In genomic region chr4:80035336-80035735, GRCh38 we compare ENCODE assay signal across 10 cellular contexts. TPM values are rescaled to one million over a fixed set of nuclear protein-coding genes. Genes with fewer than 3 reads are reported as not detected.
A peak's percentile ranks its signal among the peaks of the same experiment; 100 is the strongest.
DNase-seq lines count a peak whose midpoint lies in the region; ATAC-seq and TF ChIP-seq lines count a peak whose summit lies in the region.
"Had no signal": no experiment of that assay in that cellular context is flagged by ENCODE, and none has a peak within 500 bp of the region (broad histone marks: within the 10 kb centered on the region; RNA-seq: fewer than 3 reads in every experiment).

No MANE protein-coding gene starts in this region.

- H3K36me3 ChIP-seq in WERI-Rb-1 (peaks cover 11% of the 10 kb centered on the region), mucosa of rectum (ENCODE audit: control insufficient read depth in 2 of 2, insufficient read depth in 2 of 2, low read length in 2 of 2) (peaks cover 17 to 28% of the 10 kb centered on the region in 2 donors)

- H3K9me3 ChIP-seq in WERI-Rb-1 (ENCODE audit: severe bottlenecking) (no peaks in the 10 kb centered on the region), mucosa of rectum (ENCODE audit: control insufficient read depth in 2 of 2, low read length in 2 of 2) (no peaks in the 10 kb centered on the region)

- DNase-seq in DMS153 (lab: John Stamatoyannopoulos, UW) = peak; percentile 55
- no peak for DNase-seq in DMS153 treated with DMSO at 0.1 percent for 48 hours (lab: John Stamatoyannopoulos, UW; ENCODE audit: unreplicated experiment)
- peak; percentile 21 for DNase-seq in WERI-Rb-1
- no peak for DNase-seq in DMS 273 treated with DMSO at 0.1 percent for 48 hours (lab: John Stamatoyannopoulos, UW)
- DNase-seq in NCI-H187 treated with DMSO at 0.1 percent for 48 hours (lab: John Stamatoyannopoulos, UW) = no peak
- DNase-seq in foreskin keratinocyte = no peak
- DNase-seq: NCI-H2171 had no signal

- no peak overlapping the region for H3K9ac ChIP-seq in mucosa of rectum (ENCODE audit: low read depth in 1 of 2, low read length in 2 of 2)

- H3K27ac ChIP-seq in WERI-Rb-1 (no peak overlapping the region), mucosa of rectum (ENCODE audit: low read depth in 2 of 2, low read length in 2 of 2) (peak overlapping the region; percentile 39 to 63), foreskin keratinocyte (no peak overlapping the region)
- H3K27ac ChIP-seq: 22Rv1 had no signal

- ATAC-seq in HG03175 (IDR thresholded peaks at IDR 0.05; ENCODE audit: unreplicated experiment) = peak; percentile 84
- no peak for ATAC-seq in foreskin keratinocyte

- H3K4me3 ChIP-seq in WERI-Rb-1 (ENCODE audit: low read depth, low read length) (no peak overlapping the region), mucosa of rectum (ENCODE audit: low read length in 2 of 2) (peak overlapping the region in 1 of 2 donors; percentile 1)

- H3K27me3 ChIP-seq in WERI-Rb-1 (ENCODE audit: insufficient read depth, low read depth, severe bottlenecking) (no peaks in the 10 kb centered on the region), mucosa of rectum (ENCODE audit: control insufficient read depth in 2 of 2, insufficient read depth in 2 of 2, low read length in 2 of 2) (no peaks in the 10 kb centered on the region), foreskin keratinocyte (no peaks in the 10 kb centered on the region)

- TF ChIP-seq CTCF in WERI-Rb-1 (IDR thresholded peaks at IDR 0.05; ENCODE audit: low read depth, low read length) (no peak), foreskin keratinocyte (conservative IDR thresholded peaks at IDR 0.05) (no peak)

- H3K4me1 ChIP-seq in mucosa of rectum (ENCODE audit: control insufficient read depth in 2 of 2, insufficient read depth in 2 of 2, low read length in 2 of 2) (peaks cover 0 to 20% of the 10 kb centered on the region in 2 donors), foreskin keratinocyte (no peaks in the 10 kb centered on the region)

RNA-seq across cellular contexts. Expression of gene ANTXR2, which starts 37.7 kb away (rescaled TPM):
- total RNA-seq in foreskin keratinocyte = 161 and 169 TPM in 2 replicates
- polyA plus RNA-seq in foreskin keratinocyte = 60.6 and 70.3 TPM in 2 replicates

Comparison
In these comparisons a context has a peak if more than half of its experiments do, and no peak if none do; other contexts are left out.
1. DNase-seq: peak in DMS153 (single experiment) and WERI-Rb-1 (single experiment); none in DMS153 treated with DMSO at 0.1 percent for 48 hours (single experiment), DMS 273 treated with DMSO at 0.1 percent for 48 hours (single experiment), NCI-H187 treated with DMSO at 0.1 percent for 48 hours (single experiment) and foreskin keratinocyte (0 of 2).
2. H3K27ac ChIP-seq: peak in mucosa of rectum (2 of 2); none in WERI-Rb-1 (single experiment) and foreskin keratinocyte (single experiment).